In the genomic region with DNA sequence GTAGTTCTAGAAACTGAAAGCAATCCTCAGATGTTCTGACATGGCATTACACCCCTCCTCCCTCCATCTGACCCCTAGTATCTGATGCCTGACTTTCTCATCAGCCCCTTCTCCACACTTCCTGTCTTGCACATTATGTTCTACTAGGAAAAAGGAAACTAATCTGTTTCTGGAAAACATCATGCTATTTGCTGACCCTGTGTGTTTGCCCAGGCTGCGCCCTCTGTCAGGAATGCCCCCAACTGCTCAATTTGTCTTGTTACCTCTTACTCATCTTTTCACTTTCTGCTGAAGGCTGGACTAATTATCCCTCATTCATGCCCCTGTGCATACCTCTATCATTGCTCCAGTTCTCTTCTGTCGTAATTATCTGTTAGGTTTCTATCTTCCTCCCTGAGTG, we compare ENCODE assay signal across 27 cellular contexts. TPM values are rescaled to one million over a fixed set of nuclear protein-coding genes. Genes with fewer than 3 reads are reported as not detected.
"Had no signal": no experiment of that assay in that cellular context is flagged by ENCODE, and none has a peak within 500 bp of the region (broad histone marks: within the 10 kb centered on the region; RNA-seq: fewer than 3 reads in every experiment).

No MANE protein-coding gene starts in this region.

- H3K36me3 ChIP-seq: breast epithelium, esophagus muscularis mucosa, sigmoid colon, stomach, thyroid gland, upper lobe of left lung, vagina had no signal

- H3K4me3 ChIP-seq: breast epithelium, esophagus muscularis mucosa, sigmoid colon, stomach, thyroid gland, upper lobe of left lung, vagina had no signal

- DNase-seq: activated CD4-positive, alpha-beta memory T cell treated with anti-CD3 and anti-CD28 coated beads for 36 hours; activated CD4-positive, alpha-beta T cell treated with anti-CD3 and anti-CD28 coated beads, Interleukin-2, amount 10 ng/mL, durations not matched to agents 24 days and 14 days; activated CD4-positive, CD25-positive, alpha-beta regulatory T cell treated with anti-CD3 and anti-CD28 coated beads, Interleukin-2, amount 50 U/mL, for 72 hours; activated naive CD4-positive, alpha-beta T cell; activated T-cell treated with anti-CD3 and anti-CD28 coated beads, Interleukin-2, amount 50 U/mL, for 48 hours; central memory CD4-positive, alpha-beta T cell; glutamatergic neuron; left cardiac atrium; left ventricle myocardium superior; naive thymus-derived CD8-positive, alpha-beta T cell; occipital lobe; sigmoid colon; small intestine; stimulated activated CD4-positive, alpha-beta T cell treated with anti-CD3 and anti-CD28 coated beads, Interleukin-4, amount 100 ng/mL, for 4 hours; stimulated activated CD8-positive, alpha-beta memory T cell treated with anti-CD3 and anti-CD28 coated beads, Interleukin-4, amount 100 ng/mL, for 48 hours; stomach; T-helper 9 cell; thyroid gland had no signal

- H3K4me1 ChIP-seq: breast epithelium, esophagus muscularis mucosa, sigmoid colon, thyroid gland, upper lobe of left lung, vagina had no signal

- H3K27me3 Mint-ChIP-seq: activated CD4-positive, alpha-beta memory T cell treated with anti-CD3 and anti-CD28 coated beads for 36 hours; activated CD4-positive, alpha-beta T cell treated with anti-CD3 and anti-CD28 coated beads, Interleukin-2, amount 10 ng/mL, durations not matched to agents 24 days and 14 days; dendritic cell treated with granulocyte-macrophage colony-stimulating factor and Interleukin-4, amounts not matched to agents 40 ng/mL and 50 ng/mL, for 4 days; stimulated activated memory B cell treated with anti-CD40 and anti-IgM and Interleukin-4, amounts not matched to agents 10 μg/mL and 1 μg/mL and 100 μg/mL, for 72 hours had no signal

- H3K4me3 Mint-ChIP-seq: activated CD4-positive, alpha-beta memory T cell treated with anti-CD3 and anti-CD28 coated beads for 36 hours; activated CD4-positive, alpha-beta T cell treated with anti-CD3 and anti-CD28 coated beads, Interleukin-2, amount 10 ng/mL, durations not matched to agents 24 days and 14 days; dendritic cell treated with granulocyte-macrophage colony-stimulating factor and Interleukin-4, amounts not matched to agents 40 ng/mL and 50 ng/mL, for 4 days; naive thymus-derived CD8-positive, alpha-beta T cell; neural crest cell; stimulated activated memory B cell treated with anti-CD40 and anti-IgM and Interleukin-4, amounts not matched to agents 10 μg/mL and 1 μg/mL and 100 μg/mL, for 72 hours; T-helper 1 cell treated with Interleukin-12 subunit alpha and Interleukin-12 subunit beta and Interleukin-4 antibody, amounts not matched to agents 30 μg/mL and 1 μg/mL, for 36 hours had no signal

- H3K27ac Mint-ChIP-seq: activated CD4-positive, alpha-beta memory T cell treated with anti-CD3 and anti-CD28 coated beads for 36 hours; activated CD4-positive, alpha-beta T cell treated with anti-CD3 and anti-CD28 coated beads, Interleukin-2, amount 10 ng/mL, durations not matched to agents 24 days and 14 days; activated naive CD4-positive, alpha-beta T cell treated with anti-CD3 and anti-CD28 coated beads, Interleukin-2, amount 50 U/mL, for 72 hours; dendritic cell treated with granulocyte-macrophage colony-stimulating factor and Interleukin-4, amounts not matched to agents 40 ng/mL and 50 ng/mL, for 4 days; naive thymus-derived CD8-positive, alpha-beta T cell; stimulated activated memory B cell treated with anti-CD40 and anti-IgM and Interleukin-4, amounts not matched to agents 10 μg/mL and 1 μg/mL and 100 μg/mL, for 72 hours; T-helper 1 cell treated with Interleukin-12 subunit alpha and Interleukin-12 subunit beta and Interleukin-4 antibody, amounts not matched to agents 30 μg/mL and 1 μg/mL, for 36 hours had no signal

- H3K27me3 ChIP-seq: breast epithelium, esophagus muscularis mucosa, sigmoid colon, stomach, thyroid gland, upper lobe of left lung, vagina had no signal

- H3K9me3 ChIP-seq: esophagus muscularis mucosa, sigmoid colon, thyroid gland, upper lobe of left lung, vagina had no signal

- H3K9me3 Mint-ChIP-seq: activated CD4-positive, alpha-beta T cell treated with anti-CD3 and anti-CD28 coated beads, Interleukin-2, amount 10 ng/mL, durations not matched to agents 24 days and 14 days; T-helper 1 cell treated with Interleukin-12 subunit alpha and Interleukin-12 subunit beta and Interleukin-4 antibody, amounts not matched to agents 30 μg/mL and 1 μg/mL, for 36 hours had no signal

- H3K4me1 Mint-ChIP-seq: activated CD4-positive, alpha-beta T cell treated with anti-CD3 and anti-CD28 coated beads, Interleukin-2, amount 10 ng/mL, durations not matched to agents 24 days and 14 days; naive thymus-derived CD8-positive, alpha-beta T cell; stimulated activated memory B cell treated with anti-CD40 and anti-IgM and Interleukin-4, amounts not matched to agents 10 μg/mL and 1 μg/mL and 100 μg/mL, for 72 hours had no signal

- H3K27ac ChIP-seq: breast epithelium, esophagus muscularis mucosa, sigmoid colon, stomach, thyroid gland, upper lobe of left lung, vagina had no signal

- ATAC-seq: activated naive CD4-positive, alpha-beta T cell treated with anti-CD3 and anti-CD28 coated beads, Interleukin-2, amount 50 U/mL, for 72 hours; left cardiac atrium; left ventricle myocardium superior; naive thymus-derived CD8-positive, alpha-beta T cell; stimulated activated memory B cell treated with anti-CD40 and anti-IgM and Interleukin-4, amounts not matched to agents 10 μg/mL and 1 μg/mL and 100 μg/mL, for 72 hours had no signal

RNA-seq across cellular contexts. Expression of gene DAB1, which starts 37.5 kb away (rescaled TPM):
- total RNA-seq: activated CD4-positive, alpha-beta T cell treated with anti-CD3 and anti-CD28 coated beads, Interleukin-2, amount 10 ng/mL, durations not matched to agents 24 days and 14 days had no signal
